ENCODE assay signal across 9 cellular contexts in the genomic region with DNA sequence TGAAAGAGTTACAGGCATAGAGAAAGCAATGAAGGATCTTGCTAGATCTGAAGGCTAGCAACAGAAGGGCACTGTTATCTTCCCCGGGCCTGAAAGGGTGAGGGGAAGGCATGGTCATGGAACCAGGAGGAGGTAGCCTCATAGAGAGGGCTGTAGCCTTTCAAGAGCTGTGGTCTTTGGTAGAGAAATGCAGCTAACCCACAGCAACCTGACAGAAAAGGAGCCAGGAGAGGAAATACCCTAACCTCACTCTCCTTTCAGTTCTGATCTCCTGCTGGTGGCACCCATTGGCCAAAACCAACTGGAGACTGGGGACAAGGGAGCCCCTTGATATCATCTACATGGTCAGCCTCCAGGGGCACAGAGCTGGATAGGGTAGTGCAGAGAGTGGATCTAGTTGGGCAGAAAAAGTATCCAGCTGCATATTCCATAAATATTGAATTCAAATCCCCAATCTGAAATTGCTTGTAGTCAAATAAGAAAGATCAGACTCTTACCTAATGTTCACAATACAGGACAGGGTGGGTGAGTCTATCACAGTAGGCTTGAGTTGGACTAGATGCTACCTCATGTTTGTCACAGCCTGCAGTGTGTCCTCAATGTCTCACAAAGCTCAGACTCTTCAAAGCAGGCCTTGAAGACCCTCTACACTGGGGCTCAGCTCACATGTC.
DNase-seq lines count a peak whose midpoint lies in the region; ATAC-seq lines count a peak whose summit lies in the region.
"Had no signal": no experiment of that assay in that cellular context is flagged by ENCODE, and none has a peak within 500 bp of the region (broad histone marks: within the 10 kb centered on the region; RNA-seq: fewer than 3 reads in every experiment).

No MANE protein-coding gene starts in this region.

- H3K27ac Mint-ChIP-seq in natural killer cell treated with Interleukin-12 subunit alpha and Interleukin-12 subunit beta and Interleukin-15 and Interleukin-18, amount 100 ng/mL, for 72 hours, result peak overlapping the region; percentile 78 to 85

- DNase-seq in Jurkat, Clone E6-1 (ENCODE audit: low read depth, low spot score), result peak; percentile 23
- no peak for DNase-seq in natural killer cell treated with Interleukin-12 subunit alpha and Interleukin-12 subunit beta and Interleukin-15 and Interleukin-18, amount 100 ng/mL, for 72 hours (ENCODE audit: low spot score)
- DNase-seq in AG20443 (ENCODE audit: low spot score) (no peak), DMS79 treated with DMSO at 0.1 percent for 48 hours (lab: John Stamatoyannopoulos, UW) (no peak), NCI-H2196 (lab: John Stamatoyannopoulos, UW; ENCODE audit: unreplicated experiment) (no peak)
- no peak for DNase-seq in stimulated activated CD8-positive, alpha-beta memory T cell treated with anti-CD3 and anti-CD28 coated beads, Interleukin-4, amount 100 ng/mL, for 48 hours

- no peaks in the 10 kb centered on the region for H3K36me3 Mint-ChIP-seq in natural killer cell treated with Interleukin-12 subunit alpha and Interleukin-12 subunit beta and Interleukin-15 and Interleukin-18, amount 100 ng/mL, for 72 hours

- peaks cover 3% of the 10 kb centered on the region for H3K9me3 Mint-ChIP-seq in natural killer cell treated with Interleukin-12 subunit alpha and Interleukin-12 subunit beta and Interleukin-15 and Interleukin-18, amount 100 ng/mL, for 72 hours

- ATAC-seq in GM18909 (IDR thresholded peaks at IDR 0.05; ENCODE audit: poor library complexity, unreplicated experiment) (peak; percentile 90), GM21825 (IDR thresholded peaks at IDR 0.05; ENCODE audit: unreplicated experiment) (peak; percentile 84)
- ATAC-seq in natural killer cell treated with Interleukin-12 subunit alpha and Interleukin-12 subunit beta and Interleukin-15 and Interleukin-18, amount 100 ng/mL, for 72 hours, result peak; percentile 36 to 76
- ATAC-seq: HCT116 had no signal

- peaks cover 45 to 58% of the 10 kb centered on the region in 2 donors for H3K4me1 Mint-ChIP-seq in natural killer cell treated with Interleukin-12 subunit alpha and Interleukin-12 subunit beta and Interleukin-15 and Interleukin-18, amount 100 ng/mL, for 72 hours (ENCODE audit: low read depth in 2 of 2)

- H3K27me3 Mint-ChIP-seq in natural killer cell treated with Interleukin-12 subunit alpha and Interleukin-12 subunit beta and Interleukin-15 and Interleukin-18, amount 100 ng/mL, for 72 hours, result no peaks in the 10 kb centered on the region

- H3K4me3 ChIP-seq in Jurkat, Clone E6-1 (ENCODE audit: low read length), result no peak overlapping the region

- H3K4me3 Mint-ChIP-seq in natural killer cell treated with Interleukin-12 subunit alpha and Interleukin-12 subunit beta and Interleukin-15 and Interleukin-18, amount 100 ng/mL, for 72 hours, result peak overlapping the region; percentile 58
